Comparison of ENCODE assay signal across 26 cellular contexts in genomic region chr22:29722587-29722986, GRCh38. TPM values are rescaled to one million over a fixed set of nuclear protein-coding genes. Genes with fewer than 3 reads are reported as not detected.
"Had no signal": no experiment of that assay in that cellular context is flagged by ENCODE, and none has a peak within 500 bp of the region (broad histone marks: within the 10 kb centered on the region; RNA-seq: fewer than 3 reads in every experiment).

No MANE protein-coding gene starts in this region.

- H3K9me3 ChIP-seq: esophagus squamous epithelium, heart right ventricle, lower lobe of right lung, right lobe of liver, thoracic aorta, tibial nerve, upper lobe of left lung, vagina had no signal

- H3K27ac ChIP-seq: coronary artery, esophagus squamous epithelium, heart right ventricle, lower lobe of right lung, parathyroid adenoma, right lobe of liver, thoracic aorta, tibial nerve, upper lobe of left lung, vagina had no signal

- H2AFZ ChIP-seq: parathyroid adenoma had no signal

- H3K4me3 ChIP-seq: coronary artery, esophagus squamous epithelium, heart right ventricle, lower lobe of right lung, right lobe of liver, thoracic aorta, tibial nerve, upper lobe of left lung, vagina had no signal

- H3K4me1 ChIP-seq: parathyroid adenoma, vagina had no signal

- H3K36me3 ChIP-seq: esophagus squamous epithelium, heart right ventricle, lower lobe of right lung, right lobe of liver, thoracic aorta, tibial nerve, upper lobe of left lung, vagina had no signal

- DNase-seq: dermis blood vessel endothelial cell; effector memory CD4-positive, alpha-beta T cell; erythroblast; esophagus squamous epithelium; foreskin melanocyte; glutamatergic neuron; heart right ventricle; hippocampal formation; immature natural killer cell; islet precursor cell; left ventricle myocardium superior; lower lobe of right lung; naive thymus-derived CD8-positive, alpha-beta T cell; nephron progenitor cell; right lobe of liver; small intestine; stimulated activated CD4-positive, alpha-beta T cell treated with anti-CD3 and anti-CD28 coated beads, Interleukin-15, amount 100 ng/mL, for 24 hours; stimulated activated CD4-positive, alpha-beta T cell treated with anti-CD3 and anti-CD28 coated beads, Interleukin-2, amount 100 ng/mL, for 48 hours; stimulated activated naive B cell treated with anti-CD40 and anti-IgM and Interleukin-4, amounts not matched to agents 10 μg/mL and 1 μg/mL and 100 μg/mL, for 72 hours; upper lobe of left lung had no signal

- ATAC-seq: heart right ventricle; left ventricle myocardium superior; lower lobe of right lung; naive thymus-derived CD8-positive, alpha-beta T cell; right lobe of liver; stimulated activated naive B cell treated with anti-CD40 and anti-IgM and Interleukin-4, amounts not matched to agents 10 μg/mL and 1 μg/mL and 100 μg/mL, for 72 hours had no signal

- H3K27me3 ChIP-seq: right lobe of liver, vagina had no signal

- H3K9ac ChIP-seq: parathyroid adenoma had no signal

RNA-seq across cellular contexts. Expression of gene CABP7, which starts 2.8 kb away (rescaled TPM):
- total RNA-seq: dermis blood vessel endothelial cell, heart right ventricle, left ventricle myocardium superior, lower lobe of right lung, mesenteric fat pad, right lobe of liver, vagina had no signal
